In genomic region chr1:17564458-17565393, GRCh38 we compare ENCODE assay signal across 1 cellular context.
TF ChIP-seq lines count a peak whose summit lies in the region.

No MANE protein-coding gene starts in this region.

TF ChIP-seq in HepG2, 621 proteins besides CTCF, POLR2A, EP300 and RAD21 (continued from another document and continues in another):
- TF ChIP-seq ATF5 (CRISPR knock-in tag; IDR thresholded peaks at IDR 0.05; ENCODE audit: low read depth) (no peak), CHCHD3 (CRISPR knock-in tag; IDR thresholded peaks at IDR 0.05) (no peak), ZNF839 (CRISPR knock-in tag; IDR thresholded peaks at IDR 0.05; ENCODE audit: borderline replicate concordance) (no peak), MAX (IDR thresholded peaks at IDR 0.05) (peak; percentile 90), SOX13 (IDR thresholded peaks at IDR 0.05) (no peak), SOX13 (CRISPR knock-in tag; conservative IDR thresholded peaks at IDR 0.05 in 1 of 2, IDR thresholded peaks at IDR 0.05 in 1 of 2) (no peak), U2AF1 (optimal IDR thresholded peaks at IDR 0.05; ENCODE audit: low read depth, low read length) (no peak), ZNF784 (CRISPR knock-in tag; IDR thresholded peaks at IDR 0.05; ENCODE audit: borderline replicate concordance) (no peak), LCORL (IDR thresholded peaks at IDR 0.05) (peak; percentile 29; the same call in 1 of the 2 replicates), LCORL (CRISPR knock-in tag; IDR thresholded peaks at IDR 0.05) (peak; percentile 17; the same call in 1 of the 2 replicates), PHF21A (CRISPR knock-in tag; IDR thresholded peaks at IDR 0.05) (peak; percentile 48), CBX1 (IDR thresholded peaks at IDR 0.05; ENCODE audit: low read depth) (no peak), FOXC1 (CRISPR knock-in tag; IDR thresholded peaks at IDR 0.05; ENCODE audit: borderline replicate concordance) (peak; percentile 3; the same call in 1 of the 2 replicates), PREB (CRISPR knock-in tag; IDR thresholded peaks at IDR 0.05) (no peak), BCL3 (CRISPR knock-in tag; IDR thresholded peaks at IDR 0.05) (no peak; the same call in 1 of the 2 replicates), ZNF766 (CRISPR knock-in tag; IDR thresholded peaks at IDR 0.05; ENCODE audit: borderline replicate concordance) (no peak), MAZ (IDR thresholded peaks at IDR 0.05; ENCODE audit: borderline replicate concordance, low read depth, low read length) (no peak), MAZ (CRISPR knock-in tag; IDR thresholded peaks at IDR 0.05; ENCODE audit: low read depth) (no peak), ZSCAN29 (CRISPR knock-in tag; conservative IDR thresholded peaks at IDR 0.05) (no peak), PAF1 (CRISPR knock-in tag; IDR thresholded peaks at IDR 0.05) (no peak), ZBTB44 (CRISPR knock-in tag; IDR thresholded peaks at IDR 0.05) (no peak), RCOR2 (CRISPR knock-in tag; IDR thresholded peaks at IDR 0.05) (peak; percentile 40; the same call in 1 of the 2 replicates), ZNF318 (CRISPR knock-in tag; IDR thresholded peaks at IDR 0.05) (no peak), RAD51 (IDR thresholded peaks at IDR 0.05; ENCODE audit: borderline replicate concordance) (no peak), HNRNPH1 (optimal IDR thresholded peaks at IDR 0.05; ENCODE audit: low read depth, low read length) (no peak), ZSCAN31 (CRISPR knock-in tag; IDR thresholded peaks at IDR 0.05; ENCODE audit: low read depth) (peak; percentile 87), ARID2 (CRISPR knock-in tag; IDR thresholded peaks at IDR 0.05; ENCODE audit: borderline replicate concordance) (no peak), DNMT1 (CRISPR knock-in tag; IDR thresholded peaks at IDR 0.05) (no peak), ATF1 (CRISPR knock-in tag; IDR thresholded peaks at IDR 0.05) (no peak), STAT5B (CRISPR knock-in tag; IDR thresholded peaks at IDR 0.05) (no peak), ZNF343 (CRISPR knock-in tag; IDR thresholded peaks at IDR 0.05) (no peak), ZNF609 (CRISPR knock-in tag; IDR thresholded peaks at IDR 0.05; ENCODE audit: borderline replicate concordance) (no peak), ARNT2 (CRISPR knock-in tag; IDR thresholded peaks at IDR 0.05; ENCODE audit: low read depth) (no peak), ZBTB14 (CRISPR knock-in tag; IDR thresholded peaks at IDR 0.05) (no peak), SPEN (CRISPR knock-in tag; IDR thresholded peaks at IDR 0.05; ENCODE audit: low read depth) (peak; percentile 55; the same call in 1 of the 2 replicates)
